In the genomic region with DNA sequence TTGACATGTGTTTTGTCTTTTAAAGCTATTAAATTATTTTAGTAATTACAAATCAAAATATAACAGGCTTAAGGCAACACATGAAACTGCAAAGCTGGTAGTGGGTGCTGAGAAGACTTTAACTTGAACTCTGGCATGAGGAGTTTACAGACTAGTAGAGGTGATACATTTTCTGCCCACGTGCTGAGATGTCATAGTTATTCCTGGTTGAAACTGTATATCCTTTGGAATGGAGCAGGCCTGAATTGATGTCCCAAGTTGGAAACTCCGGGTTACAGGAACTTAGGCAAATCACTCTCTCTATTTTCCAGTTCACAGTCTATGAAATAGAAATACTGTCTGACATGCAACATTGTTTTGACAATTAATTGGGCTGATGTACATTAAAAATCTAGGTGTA, we compare ENCODE assay signal across 26 cellular contexts.
"Had no signal": no experiment of that assay in that cellular context is flagged by ENCODE, and none has a peak within 500 bp of the region (broad histone marks: within the 10 kb centered on the region; RNA-seq: fewer than 3 reads in every experiment).

No MANE protein-coding gene starts in this region.

- H3K9me3 ChIP-seq: ovary, right lobe of liver, sigmoid colon, stomach, thoracic aorta, thyroid gland, tibial nerve, upper lobe of left lung, vagina had no signal

- H3K9ac ChIP-seq: neural progenitor cell, parathyroid adenoma had no signal

- H3K4me3 ChIP-seq: neural progenitor cell, ovary, right lobe of liver, sigmoid colon, stomach, thoracic aorta, thyroid gland, tibial nerve, upper lobe of left lung, vagina had no signal

- H3K4me1 ChIP-seq: neural progenitor cell, parathyroid adenoma, sigmoid colon, stomach, thyroid gland, tibial nerve, upper lobe of left lung, vagina had no signal

- H3K27me3 ChIP-seq: neural progenitor cell, ovary, right lobe of liver, sigmoid colon, stomach, thyroid gland, tibial nerve, upper lobe of left lung, vagina had no signal

- H3K36me3 ChIP-seq: neural progenitor cell, ovary, right lobe of liver, sigmoid colon, stomach, thoracic aorta, thyroid gland, tibial nerve, upper lobe of left lung, vagina had no signal

- ATAC-seq: naive thymus-derived CD4-positive, alpha-beta T cell; natural killer cell; right cardiac atrium; right lobe of liver; stimulated activated effector memory CD8-positive, alpha-beta T cell treated with anti-CD3 and anti-CD28 coated beads, Interleukin-12 subunit alpha, Interleukin-12 subunit beta, amount 100 ng/mL, for 72 hours; stimulated activated naive B cell treated with anti-CD40 and anti-IgM and Interleukin-4, amounts not matched to agents 10 μg/mL and 1 μg/mL and 100 μg/mL, for 72 hours had no signal

- H3K27ac ChIP-seq: neural progenitor cell, ovary, parathyroid adenoma, right lobe of liver, sigmoid colon, stomach, thoracic aorta, thyroid gland, tibial nerve, upper lobe of left lung, vagina had no signal

- DNase-seq: naive thymus-derived CD4-positive, alpha-beta T cell; natural killer cell; occipital lobe; ovary; posterior cingulate gyrus; retina; right cardiac atrium; right lobe of liver; sigmoid colon; small intestine; stimulated activated CD4-positive, alpha-beta T cell treated with anti-CD3 and anti-CD28 coated beads, Interleukin-15, amount 100 ng/mL, for 24 hours; stimulated activated CD4-positive, alpha-beta T cell treated with anti-CD3 and anti-CD28 coated beads, Interleukin-2, amount 100 ng/mL, for 24 hours; stimulated activated CD4-positive, alpha-beta T cell treated with anti-CD3 and anti-CD28 coated beads, Interleukin-2, amount 100 ng/mL, for 48 hours; stimulated activated CD4-positive, alpha-beta T cell treated with anti-CD3 and anti-CD28 coated beads, Interleukin-4, amount 100 ng/mL, for 24 hours; stimulated activated naive B cell treated with anti-CD40 and anti-IgM and Interleukin-4, amounts not matched to agents 10 μg/mL and 1 μg/mL and 100 μg/mL, for 72 hours; stimulated activated naive CD4-positive, alpha-beta T cell treated with Interleukin-2 at 50 U/mL for 16 hours; stomach; thyroid gland; trophoblast cell; upper lobe of left lung had no signal
